Comparison of ENCODE assay signal across 1 cellular context in genomic region chrX:130186645-130187044, GRCh38.
TF ChIP-seq lines count a peak whose summit lies in the region.

No MANE protein-coding gene starts in this region.

TF ChIP-seq in endothelial cell of umbilical vein, 7 proteins besides CTCF, POLR2A, EP300 and RAD21:
- no peak for TF ChIP-seq FOS (IDR thresholded peaks at IDR 0.05; ENCODE audit: borderline replicate concordance, insufficient read depth, low read length)
- TF ChIP-seq EZH2 (IDR thresholded peaks at IDR 0.05; ENCODE audit: borderline replicate concordance, low read depth, low read length, severe bottlenecking), result no peak
- TF ChIP-seq MAX (IDR thresholded peaks at IDR 0.05; ENCODE audit: insufficient read depth, insufficient read length), result no peak
